In the genomic region with DNA sequence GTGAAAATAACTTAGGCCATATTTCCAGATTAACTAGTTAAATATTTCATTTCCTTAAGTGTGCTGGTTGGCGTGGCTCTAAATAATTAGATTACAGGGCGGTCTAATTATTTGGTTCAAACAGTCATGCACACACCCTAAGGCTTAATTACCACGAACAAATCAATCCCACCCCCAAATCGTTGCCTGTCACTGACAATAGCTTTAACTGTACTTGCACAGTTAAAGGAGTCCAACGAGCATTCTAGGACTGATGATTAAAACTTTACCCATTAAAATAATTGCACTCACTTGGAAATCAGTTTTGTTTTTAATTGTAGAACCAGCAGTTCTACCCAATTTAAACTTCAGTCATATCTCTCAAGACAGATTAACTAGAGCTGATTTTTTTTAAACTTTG, we compare ENCODE assay signal across 8 cellular contexts. TPM values are rescaled to one million over a fixed set of nuclear protein-coding genes. Genes with fewer than 3 reads are reported as not detected.
DNase-seq lines count a peak whose midpoint lies in the region; ATAC-seq and TF ChIP-seq lines count a peak whose summit lies in the region.

No MANE protein-coding gene starts in this region.

- CTCF ChIA-PET in activated CD8-positive, alpha-beta T cell treated with anti-CD3 and anti-CD28 coated beads, Interleukin-2, amount 10 ng/mL, durations not matched to agents 7 days and 5 days (lab: Charles Lee) = interaction anchor here (1.0 to 5.8 kb wide), 26 partner anchors 9 to 343 kb away, joined by 3 to 32 read pairs (median 7); a partner anchor contains a TSS

- no peaks in the 10 kb centered on the region for H3K9me3 Mint-ChIP-seq in activated naive CD4-positive, alpha-beta T cell treated with anti-CD3 and anti-CD28 coated beads, Interleukin-2, amount 50 U/mL, for 24 hours
- no peaks in the 10 kb centered on the region for H3K9me3 Mint-ChIP-seq in activated CD8-positive, alpha-beta T cell treated with anti-CD3 and anti-CD28 coated beads, Interleukin-2, amount 10 ng/mL, durations not matched to agents 7 days and 5 days (ENCODE audit: insufficient read depth)
- H3K9me3 Mint-ChIP-seq in type B pancreatic cell = no peaks in the 10 kb centered on the region

- H3K4me3 Mint-ChIP-seq in activated naive CD4-positive, alpha-beta T cell treated with anti-CD3 and anti-CD28 coated beads, Interleukin-2, amount 50 U/mL, for 24 hours = peak overlapping the region; percentile 99
- peak overlapping the region; percentile 91 for H3K4me3 Mint-ChIP-seq in activated CD8-positive, alpha-beta T cell treated with anti-CD3 and anti-CD28 coated beads, Interleukin-2, amount 10 ng/mL, durations not matched to agents 7 days and 5 days
- peak overlapping the region; percentile 94 for H3K4me3 Mint-ChIP-seq in type B pancreatic cell

- H3K36me3 ChIP-seq in kidney epithelial cell (ENCODE audit: control insufficient read depth, insufficient read depth, low read length) = no peaks in the 10 kb centered on the region

- DNase-seq in activated naive CD4-positive, alpha-beta T cell (lab: John Stamatoyannopoulos, UW) = no peak
- no peak for DNase-seq in activated CD8-positive, alpha-beta T cell treated with anti-CD3 and anti-CD28 coated beads, Interleukin-2, amount 10 ng/mL, durations not matched to agents 7 days and 5 days
- DNase-seq in kidney epithelial cell (ENCODE audit: low read depth) (no peak), type B pancreatic cell (ENCODE audit: extremely low spot score, unreplicated experiment) (no peak)

- H3K4me1 Mint-ChIP-seq in activated naive CD4-positive, alpha-beta T cell treated with anti-CD3 and anti-CD28 coated beads, Interleukin-2, amount 50 U/mL, for 24 hours = peaks cover 30% of the 10 kb centered on the region
- H3K4me1 Mint-ChIP-seq in activated CD8-positive, alpha-beta T cell treated with anti-CD3 and anti-CD28 coated beads, Interleukin-2, amount 10 ng/mL, durations not matched to agents 7 days and 5 days (ENCODE audit: low read depth) = peaks cover 27% of the 10 kb centered on the region
- peaks cover 13% of the 10 kb centered on the region for H3K4me1 Mint-ChIP-seq in type B pancreatic cell (ENCODE audit: unreplicated experiment)

- POLR2A ChIA-PET in activated CD8-positive, alpha-beta T cell treated with anti-CD3 and anti-CD28 coated beads, Interleukin-2, amount 10 ng/mL, durations not matched to agents 7 days and 5 days (lab: Charles Lee) = interaction anchor here (0.6 to 2.0 kb wide), 10 partner anchors 9 to 717 kb away, joined by 3 to 14 read pairs (median 4); a partner anchor contains a TSS

- TF ChIP-seq CTCF in kidney epithelial cell (IDR thresholded peaks at IDR 0.05; ENCODE audit: insufficient read depth, low read length, poor library complexity, severe bottlenecking) (no peak), type B pancreatic cell (conservative IDR thresholded peaks at IDR 0.05) (no peak)

- H3K36me3 Mint-ChIP-seq in activated naive CD4-positive, alpha-beta T cell treated with anti-CD3 and anti-CD28 coated beads, Interleukin-2, amount 50 U/mL, for 24 hours = no peaks in the 10 kb centered on the region
- peaks cover 6% of the 10 kb centered on the region for H3K36me3 Mint-ChIP-seq in activated CD8-positive, alpha-beta T cell treated with anti-CD3 and anti-CD28 coated beads, Interleukin-2, amount 10 ng/mL, durations not matched to agents 7 days and 5 days (ENCODE audit: low read depth)
- H3K36me3 Mint-ChIP-seq in type B pancreatic cell = no peaks in the 10 kb centered on the region

- H3K27ac Mint-ChIP-seq in activated naive CD4-positive, alpha-beta T cell treated with anti-CD3 and anti-CD28 coated beads, Interleukin-2, amount 50 U/mL, for 24 hours = no peak overlapping the region
- H3K27ac Mint-ChIP-seq in activated CD8-positive, alpha-beta T cell treated with anti-CD3 and anti-CD28 coated beads, Interleukin-2, amount 10 ng/mL, durations not matched to agents 7 days and 5 days = peak overlapping the region; percentile 95
- H3K27ac Mint-ChIP-seq in type B pancreatic cell = peak overlapping the region; percentile 99

- no peaks in the 10 kb centered on the region for H3K27me3 ChIP-seq in kidney epithelial cell (ENCODE audit: control insufficient read depth, insufficient read depth, low read length)

- H3K4me3 ChIP-seq in kidney epithelial cell (ENCODE audit: low read depth, low read length) = peak overlapping the region; percentile 72

- no peaks in the 10 kb centered on the region for H3K27me3 Mint-ChIP-seq in activated naive CD4-positive, alpha-beta T cell treated with anti-CD3 and anti-CD28 coated beads, Interleukin-2, amount 50 U/mL, for 24 hours
- peaks cover 5% of the 10 kb centered on the region for H3K27me3 Mint-ChIP-seq in activated CD8-positive, alpha-beta T cell treated with anti-CD3 and anti-CD28 coated beads, Interleukin-2, amount 10 ng/mL, durations not matched to agents 7 days and 5 days (ENCODE audit: low read depth)
- no peaks in the 10 kb centered on the region for H3K27me3 Mint-ChIP-seq in type B pancreatic cell

- no peak for ATAC-seq in activated CD8-positive, alpha-beta T cell treated with anti-CD3 and anti-CD28 coated beads, Interleukin-2, amount 10 ng/mL, durations not matched to agents 7 days and 5 days
- ATAC-seq in GM21390 (IDR thresholded peaks at IDR 0.05; ENCODE audit: unreplicated experiment) (no peak), GM21825 (IDR thresholded peaks at IDR 0.05; ENCODE audit: unreplicated experiment) (no peak), HG03097 (IDR thresholded peaks at IDR 0.05; ENCODE audit: low FRiP score, unreplicated experiment) (no peak)

RNA-seq across cellular contexts. Expression of a gene that starts 1.5 kb away (rescaled TPM):
- 10 to 100 TPM; 22.7 to 23.3 TPM for total RNA-seq in activated CD8-positive, alpha-beta T cell treated with anti-CD3 and anti-CD28 coated beads, Interleukin-2, amount 10 ng/mL, durations not matched to agents 7 days and 5 days
- total RNA-seq in kidney epithelial cell = 8.4 and 9.8 TPM in 2 replicates
- 18.1 and 24.2 TPM in 2 replicates for total RNA-seq in type B pancreatic cell (ENCODE audit: low replicate concordance)
